In the genomic region with DNA sequence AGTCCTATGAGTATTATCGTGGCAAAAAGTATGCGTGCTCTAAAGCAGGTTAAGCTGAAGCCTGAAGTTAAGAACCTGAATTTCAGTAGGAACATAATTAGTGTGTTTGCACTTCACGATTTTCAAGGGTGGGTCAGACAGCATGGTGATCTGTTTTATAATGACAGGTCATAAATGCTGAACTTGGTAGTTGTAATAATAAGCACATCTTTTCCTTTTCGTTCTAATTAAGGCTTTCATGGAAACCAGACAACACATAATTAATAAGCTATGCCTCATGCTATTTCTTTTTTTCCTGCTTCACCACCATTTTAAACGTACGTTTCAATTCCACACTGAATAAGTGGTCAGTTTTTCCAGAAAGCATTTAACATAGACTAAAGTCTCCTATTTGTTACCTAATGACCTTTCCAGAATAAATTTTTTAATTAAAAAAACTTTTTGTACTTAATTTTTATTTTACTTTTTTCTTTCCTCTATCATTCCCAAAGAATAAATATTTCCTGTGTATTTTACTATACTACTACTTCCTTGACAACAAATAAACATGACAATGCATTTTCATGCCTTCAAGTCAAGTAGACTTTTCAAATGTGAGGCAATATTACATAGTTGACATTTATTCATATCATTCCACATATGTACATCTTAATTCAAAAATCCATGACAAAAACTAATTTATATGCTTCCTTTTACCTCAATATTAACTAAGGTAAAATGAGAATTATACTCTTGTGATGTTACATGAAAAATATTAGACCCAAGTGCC, we compare ENCODE assay signal across 28 cellular contexts.
"Had no signal": no experiment of that assay in that cellular context is flagged by ENCODE, and none has a peak within 500 bp of the region (broad histone marks: within the 10 kb centered on the region; RNA-seq: fewer than 3 reads in every experiment).

No MANE protein-coding gene starts in this region.

- H3K4me3 ChIP-seq: adrenal gland, body of pancreas, colonic mucosa, ovary, right lobe of liver, upper lobe of left lung, vagina had no signal

- H3K27ac ChIP-seq: adrenal gland, body of pancreas, colonic mucosa, ovary, right lobe of liver, upper lobe of left lung, vagina had no signal

- H3K36me3 ChIP-seq: colonic mucosa, ovary, right lobe of liver had no signal

- H3K27me3 ChIP-seq: adrenal gland, body of pancreas, colonic mucosa, ovary, right lobe of liver, upper lobe of left lung, vagina had no signal

- DNase-seq: activated CD4-positive, alpha-beta T cell treated with anti-CD3 and anti-CD28 coated beads for 36 hours; activated CD4-positive, CD25-positive, alpha-beta regulatory T cell; activated CD8-positive, alpha-beta memory T cell treated with anti-CD3 and anti-CD28 coated beads, Interleukin-2, amount 10 ng/mL, durations not matched to agents 7 days and 5 days; activated CD8-positive, alpha-beta T cell treated with anti-CD3 and anti-CD28 coated beads, Interleukin-2, amount 10 ng/mL, durations not matched to agents 7 days and 5 days; activated effector memory CD4-positive, alpha-beta T cell treated with Interleukin-2 at 50 U/mL for 16 hours; activated naive CD4-positive, alpha-beta T cell treated with Interleukin-2 at 50 U/mL for 16 hours; activated naive CD8-positive, alpha-beta T cell treated with anti-CD3 and anti-CD28 coated beads for 36 hours; adrenal gland; aorta; body of pancreas; colonic mucosa; effector CD8-positive, alpha-beta T cell; erythroblast; foreskin fibroblast; head of caudate nucleus; hypothalamus; immature natural killer cell; kidney; left colon; midbrain; naive thymus-derived CD4-positive, alpha-beta T cell; ovary; right lobe of liver; stimulated activated CD4-positive, alpha-beta T cell treated with anti-CD3 and anti-CD28 coated beads, Interleukin-2, amount 100 ng/mL, for 48 hours; stimulated activated naive CD8-positive, alpha-beta T cell treated with anti-CD3 and anti-CD28 coated beads, Interleukin-15, Interleukin-2, amounts not matched to agents 100 U/mL and 50 U/mL, for 24 hours; upper lobe of left lung had no signal

- H3K27ac Mint-ChIP-seq: activated CD4-positive, alpha-beta T cell treated with anti-CD3 and anti-CD28 coated beads for 36 hours; activated CD8-positive, alpha-beta memory T cell treated with anti-CD3 and anti-CD28 coated beads, Interleukin-2, amount 10 ng/mL, durations not matched to agents 7 days and 5 days; activated CD8-positive, alpha-beta T cell treated with anti-CD3 and anti-CD28 coated beads, Interleukin-2, amount 10 ng/mL, durations not matched to agents 7 days and 5 days; activated naive CD8-positive, alpha-beta T cell treated with anti-CD3 and anti-CD28 coated beads for 36 hours; immature natural killer cell; progenitor cell of endocrine pancreas had no signal

- H3K9me3 ChIP-seq: adrenal gland, body of pancreas, colonic mucosa, ovary, right lobe of liver, upper lobe of left lung, vagina had no signal

- H3K9me3 Mint-ChIP-seq: activated naive CD8-positive, alpha-beta T cell treated with anti-CD3 and anti-CD28 coated beads for 36 hours; immature natural killer cell; naive thymus-derived CD4-positive, alpha-beta T cell had no signal

- H3K27me3 Mint-ChIP-seq: activated CD4-positive, alpha-beta T cell treated with anti-CD3 and anti-CD28 coated beads for 36 hours; activated CD8-positive, alpha-beta memory T cell treated with anti-CD3 and anti-CD28 coated beads, Interleukin-2, amount 10 ng/mL, durations not matched to agents 7 days and 5 days; activated naive CD8-positive, alpha-beta T cell treated with anti-CD3 and anti-CD28 coated beads for 36 hours; naive thymus-derived CD4-positive, alpha-beta T cell; progenitor cell of endocrine pancreas had no signal

- H3K4me3 Mint-ChIP-seq: activated CD4-positive, alpha-beta T cell treated with anti-CD3 and anti-CD28 coated beads for 36 hours; activated CD8-positive, alpha-beta memory T cell treated with anti-CD3 and anti-CD28 coated beads, Interleukin-2, amount 10 ng/mL, durations not matched to agents 7 days and 5 days; activated CD8-positive, alpha-beta T cell treated with anti-CD3 and anti-CD28 coated beads, Interleukin-2, amount 10 ng/mL, durations not matched to agents 7 days and 5 days; activated naive CD8-positive, alpha-beta T cell treated with anti-CD3 and anti-CD28 coated beads for 36 hours; immature natural killer cell; naive thymus-derived CD4-positive, alpha-beta T cell had no signal

- ATAC-seq: activated CD4-positive, alpha-beta T cell treated with anti-CD3 and anti-CD28 coated beads for 36 hours; activated CD8-positive, alpha-beta memory T cell treated with anti-CD3 and anti-CD28 coated beads, Interleukin-2, amount 10 ng/mL, durations not matched to agents 7 days and 5 days; activated CD8-positive, alpha-beta T cell treated with anti-CD3 and anti-CD28 coated beads, Interleukin-2, amount 10 ng/mL, durations not matched to agents 7 days and 5 days; body of pancreas; naive thymus-derived CD4-positive, alpha-beta T cell; right lobe of liver; stimulated activated naive CD8-positive, alpha-beta T cell treated with anti-CD3 and anti-CD28 coated beads, Interleukin-15, Interleukin-2, amounts not matched to agents 100 U/mL and 50 U/mL, for 24 hours had no signal

- FAIRE-seq: kidney had no signal

- H3K4me1 ChIP-seq: upper lobe of left lung, vagina had no signal
